ENCODE assay signal across 6 cellular contexts in the genomic region with DNA sequence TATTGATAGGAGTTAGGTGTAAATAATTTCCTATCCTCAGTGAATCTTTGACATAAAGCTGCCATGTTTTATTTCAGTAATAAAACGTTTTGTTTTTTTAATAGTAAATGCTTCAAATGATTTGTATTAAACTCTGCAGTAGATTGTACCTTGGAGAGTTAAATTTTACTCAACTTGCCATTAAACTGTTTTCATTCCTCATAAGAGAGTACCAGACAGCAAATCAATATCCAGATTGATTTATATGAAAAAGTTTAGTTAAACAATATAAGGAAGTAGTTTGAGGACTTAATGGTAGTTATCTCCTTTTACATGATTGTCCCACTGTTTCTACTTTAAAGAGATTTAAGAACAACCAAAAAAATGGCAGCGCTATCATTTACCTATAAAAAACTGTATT. TPM values are rescaled to one million over a fixed set of nuclear protein-coding genes. Genes with fewer than 3 reads are reported as not detected.
"Had no signal": no experiment of that assay in that cellular context is flagged by ENCODE, and none has a peak within 500 bp of the region (broad histone marks: within the 10 kb centered on the region; RNA-seq: fewer than 3 reads in every experiment).

No MANE protein-coding gene starts in this region.

- H3K4me3 ChIP-seq: GM23338, K562 had no signal

- H3K9me3 Mint-ChIP-seq: GM23338 had no signal

- H3K4me2 ChIP-seq: GM23338 had no signal

- DNase-seq: H9, HCEC 1CT, IMR-90, KG1 had no signal

- H2AFZ ChIP-seq: GM23338 had no signal

- H3K4me3 Mint-ChIP-seq: GM23338, H9 had no signal

- H3K27ac Mint-ChIP-seq: GM23338, H9 had no signal

RNA-seq across cellular contexts. Expression of a gene that starts 18.4 kb away (rescaled TPM):
- total RNA-seq: IMR-90 had no signal
